20 cellular contexts compared by ENCODE assay signal in genomic region chr3:58246148-58247051, GRCh38. TPM values are rescaled to one million over a fixed set of nuclear protein-coding genes. Genes with fewer than 3 reads are reported as not detected.
DNase-seq lines count a peak whose midpoint lies in the region; ATAC-seq and TF ChIP-seq lines count a peak whose summit lies in the region.
"Had no signal": no experiment of that assay in that cellular context is flagged by ENCODE, and none has a peak within 500 bp of the region (broad histone marks: within the 10 kb centered on the region; RNA-seq: fewer than 3 reads in every experiment).

No MANE protein-coding gene starts in this region.

- intact Hi-C loops in Right ventricle myocardium inferior (cut with DNase I): no loop called here
- intact Hi-C loops in colonic mucosa (cut with DNase I): no loop called here

- no CpG with 5 or more reads among the region's 8 CpGs for WGBS in mesendoderm (ENCODE audit: extremely low coverage, insufficient coverage, low lambda C conversion rate)

- TF ChIP-seq CTCF in right atrium auricular region (IDR thresholded peaks at IDR 0.05) (no peak), colonic mucosa (IDR thresholded peaks at IDR 0.05) (no peak), type B pancreatic cell (conservative IDR thresholded peaks at IDR 0.05) (no peak)

- DNase-seq in Right ventricle myocardium inferior (ENCODE audit: missing footprints): no peak
- no peak for DNase-seq in right atrium auricular region (ENCODE audit: low spot score)
- peak; percentile 15 for DNase-seq in colonic mucosa
- no peak for DNase-seq in mesendoderm
- no peak for DNase-seq in type B pancreatic cell (ENCODE audit: extremely low spot score, unreplicated experiment)
- DNase-seq: activated T-cell treated with anti-CD3 and anti-CD28 coated beads, Interleukin-2, amount 50 U/mL, for 24 hours; adrenal gland; C1 segment of cervical spinal cord; hippocampal formation; NCI-H524 treated with DMSO at 0.1 percent for 48 hours; occipital lobe; SW 1271 had no signal

- ATAC-seq in Right ventricle myocardium inferior (peak; percentile 67), GM18511 (IDR thresholded peaks at IDR 0.05; ENCODE audit: unreplicated experiment) (no peak), HG03565 (IDR thresholded peaks at IDR 0.05; ENCODE audit: unreplicated experiment) (no peak), HG03378 (IDR thresholded peaks at IDR 0.05; ENCODE audit: unreplicated experiment) (no peak)

- no peaks in the 10 kb centered on the region for H3K9me3 Mint-ChIP-seq in type B pancreatic cell
- H3K9me3 Mint-ChIP-seq: activated T-cell treated with anti-CD3 and anti-CD28 coated beads, Interleukin-2, amount 50 U/mL, for 24 hours; central memory CD8-positive, alpha-beta T cell had no signal

- H2AK5ac ChIP-seq in mesendoderm (ENCODE audit: low read length): no peak overlapping the region

- H3K27me3 ChIP-seq in right atrium auricular region: no peaks in the 10 kb centered on the region
- H3K27me3 ChIP-seq in colonic mucosa: no peaks in the 10 kb centered on the region
- no peaks in the 10 kb centered on the region for H3K27me3 ChIP-seq in mesendoderm (ENCODE audit: insufficient read depth, low read length, poor library complexity)
- H3K27me3 ChIP-seq: adrenal gland had no signal

- no peak overlapping the region for H2BK5ac ChIP-seq in mesendoderm (ENCODE audit: low read length)

- H3K9ac ChIP-seq in colonic mucosa (ENCODE audit: low read depth in 2 of 2, low read length in 2 of 2): no peak overlapping the region
- no peak overlapping the region for H3K9ac ChIP-seq in mesendoderm (ENCODE audit: low read length)

- peak overlapping the region; percentile 81 for H3K27ac Mint-ChIP-seq in type B pancreatic cell
- H3K27ac Mint-ChIP-seq: activated T-cell treated with anti-CD3 and anti-CD28 coated beads, Interleukin-2, amount 50 U/mL, for 24 hours had no signal

- no peak overlapping the region for H3K4me3 Mint-ChIP-seq in type B pancreatic cell
- H3K4me3 Mint-ChIP-seq: activated T-cell treated with anti-CD3 and anti-CD28 coated beads, Interleukin-2, amount 50 U/mL, for 24 hours; central memory CD8-positive, alpha-beta T cell had no signal

- peaks cover 27% of the 10 kb centered on the region for H3K4me1 Mint-ChIP-seq in type B pancreatic cell (ENCODE audit: unreplicated experiment)

- H3K79me1 ChIP-seq in mesendoderm (ENCODE audit: low read length): no peaks in the 10 kb centered on the region

- H3K27ac ChIP-seq in right atrium auricular region: no peak overlapping the region
- H3K27ac ChIP-seq in colonic mucosa: no peak overlapping the region
- no peak overlapping the region for H3K27ac ChIP-seq in mesendoderm (ENCODE audit: low read depth, low read length)
- H3K27ac ChIP-seq: adrenal gland had no signal

- H3K18ac ChIP-seq in mesendoderm (ENCODE audit: low read length): no peak overlapping the region

- no peak overlapping the region for H4K5ac ChIP-seq in mesendoderm (ENCODE audit: low read length)

- no peak overlapping the region for H3K4ac ChIP-seq in mesendoderm (ENCODE audit: low read depth, low read length)

- H3K27me3 Mint-ChIP-seq in type B pancreatic cell: no peaks in the 10 kb centered on the region
- H3K27me3 Mint-ChIP-seq: activated T-cell treated with anti-CD3 and anti-CD28 coated beads, Interleukin-2, amount 50 U/mL, for 24 hours; central memory CD8-positive, alpha-beta T cell had no signal

- H3K4me2 ChIP-seq in mesendoderm (ENCODE audit: low read length): no peak overlapping the region

- no peak overlapping the region for H2BK15ac ChIP-seq in mesendoderm (replicated peaks; ENCODE audit: low read depth)

- H3K4me3 ChIP-seq in right atrium auricular region: no peak overlapping the region
- H3K4me3 ChIP-seq in colonic mucosa: no peak overlapping the region
- H3K4me3 ChIP-seq in mesendoderm (ENCODE audit: low read length): no peak overlapping the region
- H3K4me3 ChIP-seq: adrenal gland, lung had no signal

- no peak overlapping the region for H4K8ac ChIP-seq in mesendoderm (ENCODE audit: low read depth, low read length)

- H3K56ac ChIP-seq in mesendoderm (ENCODE audit: low read length): peak overlapping the region; percentile 20

- H3K23ac ChIP-seq in mesendoderm (ENCODE audit: low read length): no peak overlapping the region

- H3K36me3 Mint-ChIP-seq in type B pancreatic cell: no peaks in the 10 kb centered on the region

- H3K9me3 ChIP-seq in right atrium auricular region (no peaks in the 10 kb centered on the region), colonic mucosa (no peaks in the 10 kb centered on the region)
- H3K9me3 ChIP-seq: adrenal gland had no signal

- H2BK120ac ChIP-seq in mesendoderm (ENCODE audit: low read depth, low read length): no peak overlapping the region

- H3K4me1 ChIP-seq in right atrium auricular region: peaks cover 0 to 16% of the 10 kb centered on the region in 2 donors
- H3K4me1 ChIP-seq in colonic mucosa: no peaks in the 10 kb centered on the region
- H3K4me1 ChIP-seq in mesendoderm (ENCODE audit: control insufficient read depth, low read depth, low read length): peaks cover 6% of the 10 kb centered on the region

- H3K79me2 ChIP-seq in mesendoderm (ENCODE audit: control insufficient read depth, insufficient read depth, low read length): no peaks in the 10 kb centered on the region

- no peaks in the 10 kb centered on the region for H3K36me3 ChIP-seq in right atrium auricular region
- no peaks in the 10 kb centered on the region for H3K36me3 ChIP-seq in colonic mucosa
- no peaks in the 10 kb centered on the region for H3K36me3 ChIP-seq in mesendoderm (ENCODE audit: control insufficient read depth, insufficient read depth, low read length)
- H3K36me3 ChIP-seq: adrenal gland had no signal

RNA-seq across cellular contexts. Expression of gene ABHD6, which starts 8.8 kb away (rescaled TPM):
- total RNA-seq in Right ventricle myocardium inferior (10.5 TPM), right atrium auricular region (10 to 100 TPM; 11.3 to 13.8 TPM), colonic mucosa (10 to 100 TPM; 16.5 to 24.5 TPM), type B pancreatic cell (ENCODE audit: low replicate concordance) (15.7 and 25.4 TPM in 2 replicates)
- polyA plus RNA-seq in mesendoderm (2013, experiment 1 of 2): 2.7 TPM
- polyA plus RNA-seq in mesendoderm (2013, experiment 2 of 2): 2.5 TPM

RNA-seq across cellular contexts. Expression of gene DNASE1L3, which starts 35.6 kb away (rescaled TPM):
- 2.1 TPM for total RNA-seq in Right ventricle myocardium inferior
- 10 to 100 TPM in 1 of 2 donors, 1 to 10 TPM in 1; 1.5 to 11.5 TPM for total RNA-seq in right atrium auricular region
- total RNA-seq in colonic mucosa: 1 to 10 TPM; 2.2 to 6.2 TPM
- not detected for polyA plus RNA-seq in mesendoderm (2013, experiment 1 of 2)
- polyA plus RNA-seq in mesendoderm (2013, experiment 2 of 2): not detected
- not detected in 2 replicates for total RNA-seq in type B pancreatic cell (ENCODE audit: low replicate concordance)
- total RNA-seq: epithelial cell of proximal tubule, fibroblast of villous mesenchyme, M059J had no signal

RNA-seq across cellular contexts. Expression of gene RPP14, which starts 59.6 kb away (rescaled TPM):
- total RNA-seq in Right ventricle myocardium inferior (23.2 TPM), right atrium auricular region (10 to 100 TPM in 1 of 2 donors, 1 to 10 TPM in 1; 10.0 to 10.9 TPM), colonic mucosa (10 to 100 TPM; 17.8 to 19.5 TPM), type B pancreatic cell (ENCODE audit: low replicate concordance) (22.1 and 23.3 TPM in 2 replicates)
- 19.3 TPM for polyA plus RNA-seq in mesendoderm (2013, experiment 1 of 2)
- polyA plus RNA-seq in mesendoderm (2013, experiment 2 of 2): 19.4 TPM

RNA-seq across cellular contexts. Expression of gene HTD2, which starts 59.9 kb away (rescaled TPM):
- total RNA-seq in Right ventricle myocardium inferior (14.7 TPM), right atrium auricular region (10 to 100 TPM; 12.1 to 14.7 TPM), colonic mucosa (10 to 100 TPM in 1 of 2 donors, 1 to 10 TPM in 1; 9.6 to 13.6 TPM), type B pancreatic cell (ENCODE audit: low replicate concordance) (10.6 and 11.4 TPM in 2 replicates)
- 6.4 TPM for polyA plus RNA-seq in mesendoderm (2013, experiment 1 of 2)
- 4.3 TPM for polyA plus RNA-seq in mesendoderm (2013, experiment 2 of 2)
